Comparison of ENCODE assay signal across 8 cellular contexts in the genomic region with DNA sequence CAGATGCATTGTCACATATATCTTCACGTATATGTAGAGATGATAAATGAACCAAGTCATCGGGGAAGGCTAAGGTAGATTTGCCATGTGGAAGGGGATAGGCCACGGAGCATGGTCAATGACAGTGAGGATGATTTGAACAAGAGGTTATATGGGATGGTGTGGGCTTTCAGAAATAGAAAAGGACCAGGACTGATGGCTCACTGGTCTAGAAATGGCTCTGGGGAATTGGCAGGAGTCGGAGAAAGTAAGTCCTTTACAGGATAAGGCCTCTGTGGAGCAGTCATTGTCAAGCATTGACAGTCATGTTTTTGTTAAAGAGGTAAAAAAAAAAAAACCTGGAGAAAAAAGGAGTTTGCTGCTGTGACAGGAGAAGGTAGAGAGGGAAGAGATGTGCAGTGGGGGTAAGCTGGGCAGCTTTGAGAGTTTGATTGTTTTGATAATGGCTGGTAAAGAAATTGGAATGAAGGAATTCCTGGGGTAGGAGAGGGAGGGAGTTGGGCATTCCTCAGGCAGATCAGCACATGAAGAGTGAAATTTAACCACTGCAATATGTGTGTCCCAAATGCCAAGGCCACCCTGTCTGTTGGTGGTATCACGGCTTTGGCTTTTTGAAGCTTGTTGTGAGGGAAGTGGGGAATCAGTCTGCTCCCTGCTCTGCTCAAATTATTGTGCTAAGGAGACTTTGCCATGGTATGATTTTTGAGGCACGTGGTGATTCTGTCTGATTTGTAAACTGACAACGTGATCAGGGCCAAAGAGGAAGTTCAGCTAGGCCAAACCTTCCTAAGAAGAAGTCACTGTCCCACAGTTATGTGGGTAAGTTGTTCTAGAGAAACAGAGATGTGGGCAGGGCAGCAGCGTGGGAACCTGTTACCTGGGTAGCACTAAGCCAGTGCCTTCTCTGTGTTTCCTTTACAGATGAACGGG. TPM values are rescaled to one million over a fixed set of nuclear protein-coding genes. Genes with fewer than 3 reads are reported as not detected.
DNase-seq lines count a peak whose midpoint lies in the region; ATAC-seq, FAIRE-seq and TF ChIP-seq lines count a peak whose summit lies in the region.

No MANE protein-coding gene starts in this region.

- no peaks in the 10 kb centered on the region for H3K9me3 Mint-ChIP-seq in activated naive CD4-positive, alpha-beta T cell treated with anti-CD3 and anti-CD28 coated beads, Interleukin-2, amount 10 ng/mL, durations not matched to agents 7 days and 5 days

- H3K9me1 ChIP-seq in keratinocyte (ENCODE audit: control insufficient read depth, extremely low read depth, insufficient read depth, low read length) = peaks cover 3% of the 10 kb centered on the region

- H3K4me3 Mint-ChIP-seq in activated naive CD4-positive, alpha-beta T cell treated with anti-CD3 and anti-CD28 coated beads, Interleukin-2, amount 10 ng/mL, durations not matched to agents 7 days and 5 days = no peak overlapping the region

- H3K36me3 Mint-ChIP-seq in activated naive CD4-positive, alpha-beta T cell treated with anti-CD3 and anti-CD28 coated beads, Interleukin-2, amount 10 ng/mL, durations not matched to agents 7 days and 5 days = peaks cover 49% of the 10 kb centered on the region

- peaks cover 9% of the 10 kb centered on the region for H4K20me1 ChIP-seq in keratinocyte (ENCODE audit: control insufficient read depth, extremely low read depth, insufficient read depth, low read length)

- H3K9ac ChIP-seq in keratinocyte (ENCODE audit: control insufficient read depth, extremely low read depth, insufficient read depth, low read length) = peak overlapping the region; percentile 9

- H3K27ac Mint-ChIP-seq in activated naive CD4-positive, alpha-beta T cell treated with anti-CD3 and anti-CD28 coated beads, Interleukin-2, amount 10 ng/mL, durations not matched to agents 7 days and 5 days = peak overlapping the region; percentile 67

- H3K27me3 Mint-ChIP-seq in activated naive CD4-positive, alpha-beta T cell treated with anti-CD3 and anti-CD28 coated beads, Interleukin-2, amount 10 ng/mL, durations not matched to agents 7 days and 5 days = no peaks in the 10 kb centered on the region

- H3K9me3 ChIP-seq in KOPT-K1 (ENCODE audit: insufficient read depth, low read length, poor library complexity, severe bottlenecking) = no peaks in the 10 kb centered on the region
- no peaks in the 10 kb centered on the region for H3K9me3 ChIP-seq in keratinocyte (ENCODE audit: control insufficient read depth, low read depth, low read length)

- dilution Hi-C loops in keratinocyte (cut with MboI; ENCODE audit: extremely low pct_ligation_motif_present, low sequenced_read_pairs) = no loop called here

- H3K36me3 ChIP-seq in KOPT-K1 (ENCODE audit: insufficient read depth, low read length) = peaks cover 13% of the 10 kb centered on the region; the same call in 1 of the 2 replicates
- H3K36me3 ChIP-seq in keratinocyte (ENCODE audit: control insufficient read depth in 2 of 2, extremely low read depth in 1 of 2, insufficient read depth in 2 of 2, low read length in 2 of 2) = peaks cover 5 to 8% of the 10 kb centered on the region in 2 experiments

- H3K27ac ChIP-seq in KOPT-K1 (ENCODE audit: low read depth, low read length, poor library complexity, severe bottlenecking) = peak overlapping the region; percentile 9
- H3K27ac ChIP-seq in keratinocyte (ENCODE audit: control insufficient read depth, insufficient read depth, low read length) = peak overlapping the region; percentile 59

- no peak for TF ChIP-seq CTCF in keratinocyte (optimal IDR thresholded peaks at IDR 0.05 in 1 of 3, IDR thresholded peaks at IDR 0.05 in 1 of 3, conservative IDR thresholded peaks at IDR 0.05 in 1 of 3; ENCODE audit: extremely low read depth in 1 of 3, insufficient read depth in 2 of 3, low read length in 3 of 3)

- H3K27me3 ChIP-seq in keratinocyte (ENCODE audit: control insufficient read depth, extremely low read depth, insufficient read depth, low read length) = no peaks in the 10 kb centered on the region

- H3K4me3 ChIP-seq in keratinocyte (ENCODE audit: control insufficient read depth in 2 of 3, extremely low read depth in 1 of 3, insufficient read depth in 2 of 3, low read depth in 1 of 3, low read length in 3 of 3) = no peak overlapping the region

- H3K4me1 Mint-ChIP-seq in activated naive CD4-positive, alpha-beta T cell treated with anti-CD3 and anti-CD28 coated beads, Interleukin-2, amount 10 ng/mL, durations not matched to agents 7 days and 5 days = peaks cover 52% of the 10 kb centered on the region

- peak overlapping the region; percentile 13 for H3K4me2 ChIP-seq in keratinocyte (ENCODE audit: control insufficient read depth, extremely low read depth, insufficient read depth, low read depth, low read length)

- H2AFZ ChIP-seq in keratinocyte (ENCODE audit: control insufficient read depth, low read length) = no peak overlapping the region

- H3K79me2 ChIP-seq in keratinocyte (ENCODE audit: control insufficient read depth, insufficient read depth, low read length) = peaks cover 64% of the 10 kb centered on the region

- peaks cover 16% of the 10 kb centered on the region for H3K4me1 ChIP-seq in keratinocyte (ENCODE audit: control insufficient read depth, extremely low read depth, insufficient read depth, low read length)

- DNase-seq in activated T-cell treated with anti-CD3 and anti-CD28 coated beads for 4 hours = peak; percentile 11
- DNase-seq in activated T-cell treated with anti-CD3 and anti-CD28 coated beads, Interleukin-2, amount 50 U/mL, for 1 hour = no peak
- DNase-seq in activated naive CD4-positive, alpha-beta T cell treated with anti-CD3 and anti-CD28 coated beads, Interleukin-2, amount 10 ng/mL, durations not matched to agents 7 days and 5 days = peak; percentile 35
- no peak for DNase-seq in keratinocyte (ENCODE audit: low read depth, low spot score)
- DNase-seq in stimulated activated naive CD8-positive, alpha-beta T cell treated with anti-CD3 and anti-CD28 coated beads, Interleukin-15, Interleukin-2, amounts not matched to agents 100 U/mL and 50 U/mL, for 24 hours = peak; percentile 22
- DNase-seq in NCI-H1105 (lab: John Stamatoyannopoulos, UW) = no peak
- no peak for DNase-seq in RKO (ENCODE audit: low spot score)

- CTCF ChIA-PET in activated naive CD4-positive, alpha-beta T cell treated with anti-CD3 and anti-CD28 coated beads, Interleukin-2, amount 10 ng/mL, durations not matched to agents 7 days and 5 days (lab: Charles Lee) = interaction anchor here (0.8 to 2.8 kb wide), 2 partner anchors 23 to 38 kb away, joined by 3 to 10 read pairs; no protein-coding TSS in a partner anchor

- ATAC-seq in stimulated activated naive CD8-positive, alpha-beta T cell treated with anti-CD3 and anti-CD28 coated beads, Interleukin-15, Interleukin-2, amounts not matched to agents 100 U/mL and 50 U/mL, for 24 hours = peak; percentile 86

- no peak for FAIRE-seq in keratinocyte (lab: Jason Lieb, UNC)

RNA-seq across cellular contexts. Expression of gene MACF1, which starts 26.0 kb away (rescaled TPM):
- polyA plus RNA-seq in keratinocyte = 84.8 to 111 TPM (median 96.9 TPM) in 3 replicates
- 210 TPM for polyA plus RNA-seq in keratinocyte (2011; ENCODE audit: low read depth)
- 32.6 and 38.9 TPM in 2 replicates for polyA plus RNA-seq in keratinocyte (2011; cell fraction: cytosol; rRNA removed)
- polyA plus RNA-seq in keratinocyte (2011; cell fraction: nucleus; rRNA removed) = 432 and 528 TPM in 2 replicates
- polyA plus RNA-seq in keratinocyte (2012; ENCODE audit: low replicate concordance) = 132 and 145 TPM in 2 replicates
- 223 to 562 TPM (median 369 TPM) in 3 replicates for polyA minus RNA-seq in keratinocyte
- 87.1 TPM for polyA minus RNA-seq in keratinocyte (2011; cell fraction: cytosol; rRNA and poly(A)+ RNA removed)
- polyA minus RNA-seq in keratinocyte (2011; cell fraction: nucleus; rRNA and poly(A)+ RNA removed) = 697 and 1,508 TPM in 2 replicates

Comparison
In these comparisons a context has a peak if more than half of its experiments do, and no peak if none do; other contexts are left out.
1. DNase-seq: peak in activated T-cell treated with anti-CD3 and anti-CD28 coated beads for 4 hours (single experiment), activated naive CD4-positive, alpha-beta T cell treated with anti-CD3 and anti-CD28 coated beads, Interleukin-2, amount 10 ng/mL, durations not matched to agents 7 days and 5 days (single experiment) and stimulated activated naive CD8-positive, alpha-beta T cell treated with anti-CD3 and anti-CD28 coated beads, Interleukin-15, Interleukin-2, amounts not matched to agents 100 U/mL and 50 U/mL, for 24 hours (single experiment); none in activated T-cell treated with anti-CD3 and anti-CD28 coated beads, Interleukin-2, amount 50 U/mL, for 1 hour (single experiment), keratinocyte (single experiment), NCI-H1105 (single experiment) and RKO (single experiment).